ENCODE assay signal across 25 cellular contexts in the genomic region with DNA sequence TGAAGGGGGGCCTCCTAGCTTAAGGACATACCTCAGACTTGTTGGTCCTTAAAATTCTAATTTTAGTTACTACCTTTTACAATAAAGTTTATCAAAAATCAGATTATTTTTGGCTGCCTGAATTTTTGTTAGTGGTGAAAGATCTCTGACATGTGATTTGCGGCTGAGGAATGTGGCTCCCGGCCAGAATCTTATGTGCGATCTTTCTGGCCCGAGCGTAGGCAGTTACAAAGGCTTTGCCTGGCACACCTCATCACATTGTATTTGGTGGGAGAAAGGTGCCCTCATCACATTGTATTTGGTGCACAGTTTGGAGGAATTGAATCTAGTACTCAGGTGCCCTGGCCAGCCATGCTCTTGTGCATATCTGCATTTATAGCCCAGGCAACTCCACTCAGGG.
DNase-seq lines count a peak whose midpoint lies in the region; ATAC-seq, FAIRE-seq and TF ChIP-seq lines count a peak whose summit lies in the region.
"Had no signal": no experiment of that assay in that cellular context is flagged by ENCODE, and none has a peak within 500 bp of the region (broad histone marks: within the 10 kb centered on the region; RNA-seq: fewer than 3 reads in every experiment).

No MANE protein-coding gene starts in this region.

- CTCF ChIA-PET in mammary epithelial cell (lab: Charles Lee; ENCODE audit: low non-redundant PET), result no interaction called here
- CTCF ChIA-PET in PC-3 (lab: Charles Lee), result no interaction called here

- TF ChIP-seq CTCF in mammary epithelial cell (conservative IDR thresholded peaks at IDR 0.05 in 1 of 2, IDR thresholded peaks at IDR 0.05 in 1 of 2; ENCODE audit: extremely low read depth in 1 of 2, insufficient read depth in 1 of 2, low read depth in 1 of 2, low read length in 2 of 2), result no peak
- no peak for TF ChIP-seq CTCF in breast epithelium (IDR thresholded peaks at IDR 0.05)
- no peak for TF ChIP-seq CTCF in bronchial epithelial cell (IDR thresholded peaks at IDR 0.05; ENCODE audit: insufficient read depth, low read length, severe bottlenecking)
- no peak for TF ChIP-seq CTCF in PC-3 (conservative IDR thresholded peaks at IDR 0.05; ENCODE audit: low read depth, low read length)

- H3K27ac ChIP-seq in mammary epithelial cell (ENCODE audit: insufficient read depth, low read depth, low read length) (no peak overlapping the region), breast epithelium (no peak overlapping the region), PC-3 (ENCODE audit: low read length) (no peak overlapping the region)
- H3K27ac ChIP-seq: KMS-11, PC-9 had no signal

- intact Hi-C loops in mammary epithelial cell (cut with micrococcal nuclease), result no loop called here
- intact Hi-C loops in breast epithelium (cut with DNase I; ENCODE audit: low total_unique reads), result no loop called here
- intact Hi-C loops in PC-3 (cut with micrococcal nuclease), result no loop called here

- H3K9me2 ChIP-seq in PC-3 (replicated peaks; ENCODE audit: low read length), result no peaks in the 10 kb centered on the region

- POLR2A ChIA-PET in PC-3 (lab: Charles Lee; ENCODE audit: unreplicated experiment), result no interaction called here

- H4K20me1 ChIP-seq in mammary epithelial cell (ENCODE audit: insufficient read depth, low read length), result no peaks in the 10 kb centered on the region
- no peaks in the 10 kb centered on the region for H4K20me1 ChIP-seq in PC-3 (ENCODE audit: low read length)

- H3K36me3 ChIP-seq in mammary epithelial cell (ENCODE audit: insufficient read depth, low read length) (no peaks in the 10 kb centered on the region), breast epithelium (no peaks in the 10 kb centered on the region), bronchial epithelial cell (ENCODE audit: control insufficient read depth, insufficient read depth, low read length) (no peaks in the 10 kb centered on the region), PC-3 (ENCODE audit: low read depth, low read length) (no peaks in the 10 kb centered on the region)

- H3K4me3 ChIP-seq in mammary epithelial cell (replicated peaks in 1 of 3; ENCODE audit: insufficient read depth in 1 of 3, low read depth in 2 of 3, low read length in 3 of 3), result no peak overlapping the region
- no peak overlapping the region for H3K4me3 ChIP-seq in breast epithelium
- H3K4me3 ChIP-seq in bronchial epithelial cell (ENCODE audit: low read depth, low read length), result no peak overlapping the region
- H3K4me3 ChIP-seq in PC-3 (ENCODE audit: low read length), result no peak overlapping the region
- H3K4me3 ChIP-seq: GM23338, PC-9 had no signal

- dilution Hi-C loops in mammary epithelial cell (cut with HindIII; ENCODE audit: low sequenced_read_pairs), result no loop called here

- TF ChIP-seq POLR2A in breast epithelium (IDR thresholded peaks at IDR 0.05), result no peak

- in situ Hi-C loops in mammary epithelial cell (cut with MboI; ENCODE audit: low sequenced_read_pairs in 2 of 2), result no loop called here

- no peak for FAIRE-seq in bronchial epithelial cell (lab: Jason Lieb, UNC)
- no peak for FAIRE-seq in urothelium cell line (lab: Jason Lieb, UNC)
- FAIRE-seq: GM18507 had no signal

- H3K9me3 ChIP-seq in mammary epithelial cell (replicated peaks; ENCODE audit: insufficient read depth, low read length), result no peaks in the 10 kb centered on the region
- H3K9me3 ChIP-seq in breast epithelium, result no peaks in the 10 kb centered on the region
- H3K9me3 ChIP-seq in PC-3 (ENCODE audit: low read length), result no peaks in the 10 kb centered on the region

- H2AFZ ChIP-seq in mammary epithelial cell (ENCODE audit: low read depth, low read length) (no peak overlapping the region), PC-3 (ENCODE audit: low read length) (no peak overlapping the region)
- H2AFZ ChIP-seq: GM23338, PC-9 had no signal

- H3K4me2 ChIP-seq in mammary epithelial cell (ENCODE audit: insufficient read depth, low read depth, low read length) (peak overlapping the region; percentile 23), PC-3 (ENCODE audit: low read length) (no peak overlapping the region)
- H3K4me2 ChIP-seq: GM23338, KMS-11, PC-9 had no signal

- H3K27me3 ChIP-seq in mammary epithelial cell (ENCODE audit: insufficient read depth, low read length) (no peaks in the 10 kb centered on the region), breast epithelium (no peaks in the 10 kb centered on the region), bronchial epithelial cell (ENCODE audit: control insufficient read depth, insufficient read depth, low read length) (no peaks in the 10 kb centered on the region), PC-3 (ENCODE audit: low read length) (no peaks in the 10 kb centered on the region)

- H3K9ac ChIP-seq in mammary epithelial cell (ENCODE audit: insufficient read depth, low read length) (no peak overlapping the region), PC-3 (ENCODE audit: low read length) (no peak overlapping the region)
- H3K9ac ChIP-seq: KMS-11 had no signal

- H3F3A ChIP-seq in PC-3 (ENCODE audit: low read length, unreplicated experiment), result no peaks in the 10 kb centered on the region

- H3K79me2 ChIP-seq in mammary epithelial cell (ENCODE audit: insufficient read depth, low read length), result no peaks in the 10 kb centered on the region
- no peaks in the 10 kb centered on the region for H3K79me2 ChIP-seq in PC-3 (ENCODE audit: low read length)

- ATAC-seq in GM21528 (IDR thresholded peaks at IDR 0.05; ENCODE audit: low FRiP score, unreplicated experiment) (no peak), PC-3 (no peak)
- ATAC-seq: GM23338 had no signal

- H3K4me1 ChIP-seq in mammary epithelial cell (ENCODE audit: insufficient read depth, low read length) (no peaks in the 10 kb centered on the region), breast epithelium (no peaks in the 10 kb centered on the region), PC-3 (ENCODE audit: insufficient read depth, low read length) (no peaks in the 10 kb centered on the region)

- DNase-seq in mammary epithelial cell, result peak; percentile 21
- DNase-seq in breast epithelium (ENCODE audit: low spot score in 2 of 2), result no peak
- peak; percentile 6 for DNase-seq in bronchial epithelial cell (ENCODE audit: low read depth)
- DNase-seq in left kidney (ENCODE audit: low read depth, low spot score), result peak; percentile 8
- peak; percentile 30 for DNase-seq in urothelium cell line (ENCODE audit: low spot score)
- DNase-seq in NCI-H748 (lab: John Stamatoyannopoulos, UW; ENCODE audit: unreplicated experiment), result no peak
- DNase-seq in PC-3, result no peak
- DNase-seq: Calu3; DMS53; H9; MM.1S; NCI-H1048; NCI-H1417; NCI-H1694; NCI-H2029 treated with DMSO at 0.1 percent for 48 hours; NCI-H2227 treated with DMSO at 0.1 percent for 48 hours; NCI-H510A treated with DMSO at 0.1 percent for 48 hours; NCI-H774; NK-92 treated with Interleukin-12 subunit alpha and Interleukin-12 subunit beta, amount 100 ng/mL, for 24 hours; PC-9; SHP77 had no signal

- 20% methylated on average over 5 of the region's 5 CpGs for WGBS in mammary epithelial cell (ENCODE audit: low coverage, missing lambda C conversion rate)

- no TSS peak for BruUV-seq in mammary epithelial cell (replicated peaks; lab: Mats Ljungman, UMichigan)
- no TSS peak for BruUV-seq in PC-3 (replicated peaks; lab: Mats Ljungman, UMichigan)

Comparison
In these comparisons a context has a peak if more than half of its experiments do, and no peak if none do; other contexts are left out.
1. DNase-seq: peak in mammary epithelial cell (single experiment), bronchial epithelial cell (single experiment), left kidney (single experiment) and urothelium cell line (single experiment); none in breast epithelium (0 of 2), NCI-H748 (single experiment) and PC-3 (single experiment).